Comparison of ENCODE assay signal across 1 cellular context in genomic region chr18:63264871-63265270, GRCh38.
A peak's percentile ranks its signal among the peaks of the same experiment; 100 is the strongest.
TF ChIP-seq lines count a peak whose summit lies in the region.

No MANE protein-coding gene starts in this region.

TF ChIP-seq in HEK293, 187 proteins besides CTCF, POLR2A, EP300 and RAD21 (continued from another document):
- TF ChIP-seq ZBTB6 (tag by site-specific recombination; IDR thresholded peaks at IDR 0.05) (peak; percentile 41; the same call in 1 of the 2 replicates), ZNF785 (tag by site-specific recombination; IDR thresholded peaks at IDR 0.05) (no peak), KLF17 (tag by site-specific recombination; IDR thresholded peaks at IDR 0.05) (no peak), TCF7L2 (IDR thresholded peaks at IDR 0.05; ENCODE audit: borderline replicate concordance, low read depth, low read length) (no peak), PRDM2 (tag by site-specific recombination; IDR thresholded peaks at IDR 0.05; ENCODE audit: borderline replicate concordance) (no peak), ZNF830 (tag by site-specific recombination; IDR thresholded peaks at IDR 0.05; ENCODE audit: low read depth) (no peak), ZNF214 (tag by site-specific recombination; IDR thresholded peaks at IDR 0.05; ENCODE audit: borderline replicate concordance) (no peak), ZNF174 (tag by site-specific recombination; IDR thresholded peaks at IDR 0.05) (no peak), ZNF792 (tag by site-specific recombination; IDR thresholded peaks at IDR 0.05) (no peak), ZNF416 (tag by site-specific recombination; IDR thresholded peaks at IDR 0.05) (no peak), ZXDB (tag by site-specific recombination; IDR thresholded peaks at IDR 0.05) (0 out of 2 replicates have a peak, but pooled peaks have one; percentile 18), GFI1B (tag by site-specific recombination; IDR thresholded peaks at IDR 0.05) (no peak), TRIM28 (IDR thresholded peaks at IDR 0.05; ENCODE audit: borderline replicate concordance, low read length) (no peak), ZNF664 (tag by site-specific recombination; IDR thresholded peaks at IDR 0.05) (no peak), ZBTB17 (tag by site-specific recombination; IDR thresholded peaks at IDR 0.05) (no peak), ATF2 (tag by site-specific recombination; IDR thresholded peaks at IDR 0.05; ENCODE audit: low read depth) (no peak), ZBTB20 (tag by site-specific recombination; IDR thresholded peaks at IDR 0.05) (no peak), ZNF184 (tag by site-specific recombination; IDR thresholded peaks at IDR 0.05) (no peak), ZNF549 (tag by site-specific recombination; IDR thresholded peaks at IDR 0.05) (no peak), GLIS1 (tag by site-specific recombination; IDR thresholded peaks at IDR 0.05) (peak; percentile 41), MEIS1 (CRISPR knock-in tag; IDR thresholded peaks at IDR 0.05; ENCODE audit: borderline replicate concordance) (no peak), ZNF311 (tag by site-specific recombination; IDR thresholded peaks at IDR 0.05; ENCODE audit: borderline replicate concordance) (no peak), HOXA7 (CRISPR knock-in tag; IDR thresholded peaks at IDR 0.05; ENCODE audit: borderline replicate concordance) (no peak), SP3 (tag by site-specific recombination; IDR thresholded peaks at IDR 0.05) (no peak), ZNF521 (tag by site-specific recombination; IDR thresholded peaks at IDR 0.05) (no peak), ZNF391 (tag by site-specific recombination; IDR thresholded peaks at IDR 0.05; ENCODE audit: borderline replicate concordance, low read depth) (no peak), ZBTB8A (tag by site-specific recombination; IDR thresholded peaks at IDR 0.05) (no peak), BCL11B (tag by site-specific recombination; IDR thresholded peaks at IDR 0.05; ENCODE audit: low read depth) (no peak), ZFHX2 (tag by site-specific recombination; conservative IDR thresholded peaks at IDR 0.05) (no peak), SCRT2 (tag by site-specific recombination; IDR thresholded peaks at IDR 0.05) (peak; percentile 78), OSR2 (tag by site-specific recombination; IDR thresholded peaks at IDR 0.05) (no peak), KLF9 (tag by site-specific recombination; IDR thresholded peaks at IDR 0.05; ENCODE audit: low read depth) (no peak), YY2 (tag by site-specific recombination; IDR thresholded peaks at IDR 0.05) (no peak), ZBTB10 (tag by site-specific recombination; IDR thresholded peaks at IDR 0.05) (no peak), FEZF1 (tag by site-specific recombination; IDR thresholded peaks at IDR 0.05) (peak; percentile 74), ZNF16 (tag by site-specific recombination; IDR thresholded peaks at IDR 0.05; ENCODE audit: low read depth) (no peak), ZFP3 (tag by site-specific recombination; IDR thresholded peaks at IDR 0.05; ENCODE audit: low read depth) (no peak)
